In the genomic region with DNA sequence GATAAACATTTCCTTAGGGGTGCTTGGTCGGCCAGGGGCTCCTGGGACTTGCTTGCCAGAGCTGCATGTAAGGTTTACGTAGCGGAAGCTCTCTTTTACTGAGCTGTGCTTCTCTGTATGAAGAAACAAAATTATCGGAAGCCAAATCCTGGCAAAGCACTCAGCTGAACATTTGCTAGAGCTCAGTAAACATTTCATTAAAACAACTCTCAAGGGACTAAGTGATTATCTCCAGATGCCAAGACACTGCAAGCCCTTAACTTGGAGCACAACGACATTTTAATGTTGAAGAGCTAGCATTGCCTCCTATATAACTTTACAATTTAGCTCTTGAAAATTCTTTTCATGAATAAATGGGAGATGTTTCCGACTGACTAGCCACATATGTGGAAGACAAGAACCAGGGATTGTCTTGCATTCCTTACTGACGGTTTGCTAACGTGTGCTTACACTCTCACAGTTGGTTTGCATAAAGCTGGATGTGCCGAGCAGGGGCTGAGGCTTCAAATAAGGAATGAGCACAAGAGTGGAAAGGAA, we compare ENCODE assay signal across 11 cellular contexts. TPM values are rescaled to one million over a fixed set of nuclear protein-coding genes. Genes with fewer than 3 reads are reported as not detected.
DNase-seq lines count a peak whose midpoint lies in the region; ATAC-seq, FAIRE-seq and TF ChIP-seq lines count a peak whose summit lies in the region.
"Had no signal": no experiment of that assay in that cellular context is flagged by ENCODE, and none has a peak within 500 bp of the region (broad histone marks: within the 10 kb centered on the region; RNA-seq: fewer than 3 reads in every experiment).

No MANE protein-coding gene starts in this region.

- H2BK15ac ChIP-seq in neuronal stem cell (ENCODE audit: low read length), result no peak overlapping the region

- H3K4me1 Mint-ChIP-seq in activated T-cell treated with anti-CD3 and anti-CD28 coated beads, Interleukin-2, amount 50 U/mL, for 4 hours (ENCODE audit: low read depth), result no peaks in the 10 kb centered on the region
- H3K4me1 Mint-ChIP-seq: stimulated activated memory B cell treated with anti-CD40 and anti-IgM and Interleukin-4, amounts not matched to agents 10 μg/mL and 1 μg/mL and 100 μg/mL, for 72 hours had no signal

- no peak overlapping the region for H3K23ac ChIP-seq in neuronal stem cell (ENCODE audit: low read depth, low read length, poor library complexity)

- H3K4me3 Mint-ChIP-seq in activated T-cell treated with anti-CD3 and anti-CD28 coated beads, Interleukin-2, amount 50 U/mL, for 4 hours, result no peak overlapping the region
- H3K4me3 Mint-ChIP-seq: stimulated activated memory B cell treated with anti-CD40 and anti-IgM and Interleukin-4, amounts not matched to agents 10 μg/mL and 1 μg/mL and 100 μg/mL, for 72 hours had no signal

- H4K20me1 ChIP-seq in Karpas-422 (ENCODE audit: insufficient read depth, low read depth, low read length), result no peaks in the 10 kb centered on the region

- H3K14ac ChIP-seq in neuronal stem cell (ENCODE audit: low read length), result no peak overlapping the region

- WGBS in neuronal stem cell (ENCODE audit: extremely low coverage in 2 of 2, insufficient read length in 2 of 2, insufficient replicate concordance in 1 of 2), 2 donors, result no CpG with 5 or more reads among the region's 9 CpGs

- H3K4me3 ChIP-seq in fibroblast of villous mesenchyme (ENCODE audit: low read depth, low read length) (no peak overlapping the region), neuronal stem cell (ENCODE audit: low read length in 2 of 2) (no peak overlapping the region), Karpas-422 (ENCODE audit: low read length) (no peak overlapping the region)
- H3K4me3 ChIP-seq in effector memory CD4-positive, alpha-beta T cell (ENCODE audit: insufficient read depth, low read depth, low read length, poor library complexity, severe bottlenecking), result no peak overlapping the region

- H3K36me3 ChIP-seq in neuronal stem cell (replicated peaks in 1 of 2; ENCODE audit: control insufficient read depth in 2 of 2, insufficient read depth in 2 of 2, low read length in 2 of 2), result no peaks in the 10 kb centered on the region
- no peaks in the 10 kb centered on the region for H3K36me3 ChIP-seq in Karpas-422 (ENCODE audit: insufficient read depth, low read length)
- H3K36me3 ChIP-seq in effector memory CD4-positive, alpha-beta T cell (ENCODE audit: control insufficient read depth, insufficient read depth, low read length), result no peaks in the 10 kb centered on the region

- H2AK5ac ChIP-seq in neuronal stem cell (ENCODE audit: low read depth, low read length), result no peak overlapping the region

- TF ChIP-seq CTCF in D721Med (IDR thresholded peaks at IDR 0.05; ENCODE audit: insufficient read depth, missing control alignments), result no peak
- no peak for TF ChIP-seq CTCF in fibroblast of villous mesenchyme (IDR thresholded peaks at IDR 0.05; ENCODE audit: insufficient read depth, low read depth, low read length)

- H3K9me3 Mint-ChIP-seq in activated T-cell treated with anti-CD3 and anti-CD28 coated beads, Interleukin-2, amount 50 U/mL, for 4 hours, result no peaks in the 10 kb centered on the region
- H3K9me3 Mint-ChIP-seq: stimulated activated memory B cell treated with anti-CD40 and anti-IgM and Interleukin-4, amounts not matched to agents 10 μg/mL and 1 μg/mL and 100 μg/mL, for 72 hours had no signal

- no peaks in the 10 kb centered on the region for H3K9me2 ChIP-seq in Karpas-422 (replicated peaks; ENCODE audit: insufficient read depth, low read length)

- H2AFZ ChIP-seq in neuronal stem cell (ENCODE audit: low read length) (peak overlapping the region; percentile 39), Karpas-422 (ENCODE audit: low read length) (no peak overlapping the region)

- H4K91ac ChIP-seq in neuronal stem cell (ENCODE audit: low read depth, low read length, poor library complexity), result no peak overlapping the region

- no peak overlapping the region for H3K18ac ChIP-seq in neuronal stem cell (ENCODE audit: low read length)

- H4K8ac ChIP-seq in neuronal stem cell (ENCODE audit: low read depth, low read length), result no peak overlapping the region

- H3K4me2 ChIP-seq in neuronal stem cell (ENCODE audit: insufficient read depth, low read length, poor library complexity, severe bottlenecking) (no peak overlapping the region), Karpas-422 (ENCODE audit: low read depth, low read length, poor library complexity, severe bottlenecking) (no peak overlapping the region)

- DNase-seq in D721Med (ENCODE audit: insufficient read length, low spot score) (peak; percentile 33), NCI-H446 (lab: John Stamatoyannopoulos, UW) (peak; percentile 51 to 86), fibroblast of villous mesenchyme (ENCODE audit: low read depth) (peak; percentile 92), neuronal stem cell (ENCODE audit: low spot score) (no peak), Karpas-422 (no peak), DMS53 treated with DMSO at 0.1 percent for 48 hours (lab: John Stamatoyannopoulos, UW; ENCODE audit: unreplicated experiment) (no peak)
- no peak for DNase-seq in effector memory CD4-positive, alpha-beta T cell
- no peak for DNase-seq in activated T-cell treated with anti-CD3 and anti-CD28 coated beads, Interleukin-2, amount 50 U/mL, for 4 hours
- DNase-seq: COR-L47, NCI-H2081 had no signal

- peak; percentile 44 for FAIRE-seq in D721Med (lab: Jason Lieb, UNC)

- no peaks in the 10 kb centered on the region for H3K79me1 ChIP-seq in neuronal stem cell (ENCODE audit: low read depth, low read length)

- ATAC-seq in activated T-cell treated with anti-CD3 and anti-CD28 coated beads, Interleukin-2, amount 50 U/mL, for 4 hours, result no peak
- ATAC-seq: stimulated activated memory B cell treated with anti-CD40 and anti-IgM and Interleukin-4, amounts not matched to agents 10 μg/mL and 1 μg/mL and 100 μg/mL, for 72 hours had no signal

- H3K36me3 Mint-ChIP-seq in activated T-cell treated with anti-CD3 and anti-CD28 coated beads, Interleukin-2, amount 50 U/mL, for 4 hours (ENCODE audit: insufficient read depth), result no peaks in the 10 kb centered on the region
- H3K36me3 Mint-ChIP-seq: stimulated activated memory B cell treated with anti-CD40 and anti-IgM and Interleukin-4, amounts not matched to agents 10 μg/mL and 1 μg/mL and 100 μg/mL, for 72 hours had no signal

- no peak overlapping the region for H2BK120ac ChIP-seq in neuronal stem cell (ENCODE audit: low read depth, low read length)

- no peak overlapping the region for H2BK12ac ChIP-seq in neuronal stem cell (ENCODE audit: low read length)

- no peaks in the 10 kb centered on the region for H3K79me2 ChIP-seq in Karpas-422 (ENCODE audit: low read length)

- peaks cover 6 to 18% of the 10 kb centered on the region in 2 donors for H3K4me1 ChIP-seq in neuronal stem cell (ENCODE audit: control insufficient read depth in 2 of 2, insufficient read depth in 1 of 2, low read depth in 1 of 2, low read length in 2 of 2)
- H3K4me1 ChIP-seq in Karpas-422 (ENCODE audit: low read length), result no peaks in the 10 kb centered on the region
- no peaks in the 10 kb centered on the region for H3K4me1 ChIP-seq in effector memory CD4-positive, alpha-beta T cell (ENCODE audit: control insufficient read depth, insufficient read depth, low read length, poor library complexity, severe bottlenecking)

- H3K27me3 Mint-ChIP-seq in activated T-cell treated with anti-CD3 and anti-CD28 coated beads, Interleukin-2, amount 50 U/mL, for 4 hours (ENCODE audit: low read depth), result no peaks in the 10 kb centered on the region
- H3K27me3 Mint-ChIP-seq: stimulated activated memory B cell treated with anti-CD40 and anti-IgM and Interleukin-4, amounts not matched to agents 10 μg/mL and 1 μg/mL and 100 μg/mL, for 72 hours had no signal

- no peaks in the 10 kb centered on the region for H3K9me3 ChIP-seq in neuronal stem cell (replicated peaks in 1 of 2; ENCODE audit: control insufficient read depth in 2 of 2, insufficient read depth in 1 of 2, low read depth in 1 of 2, low read length in 2 of 2)
- H3K9me3 ChIP-seq in Karpas-422 (ENCODE audit: low read length), result no peaks in the 10 kb centered on the region
- no peaks in the 10 kb centered on the region for H3K9me3 ChIP-seq in effector memory CD4-positive, alpha-beta T cell (ENCODE audit: control insufficient read depth, low read length)

- H3K27ac ChIP-seq in neuronal stem cell (replicated peaks; ENCODE audit: low read length) (no peak overlapping the region), Karpas-422 (ENCODE audit: low read length) (no peak overlapping the region)
- no peak overlapping the region for H3K27ac ChIP-seq in effector memory CD4-positive, alpha-beta T cell (ENCODE audit: insufficient read depth, low read length, poor library complexity, severe bottlenecking)

- H3K27me3 ChIP-seq in neuronal stem cell (ENCODE audit: control insufficient read depth in 3 of 3, insufficient read depth in 3 of 3, low read depth in 1 of 3, low read length in 3 of 3), result peaks cover 0 to 12% (median 0%) of the 10 kb centered on the region in 3 experiments
- H3K27me3 ChIP-seq in Karpas-422 (ENCODE audit: low read length), result no peaks in the 10 kb centered on the region
- H3K27me3 ChIP-seq in effector memory CD4-positive, alpha-beta T cell (replicated peaks; ENCODE audit: control insufficient read depth, insufficient read depth, low read length, poor library complexity, severe bottlenecking), result no peaks in the 10 kb centered on the region

- H2BK5ac ChIP-seq in neuronal stem cell (ENCODE audit: low read length), result no peak overlapping the region

- no peak overlapping the region for H3K4ac ChIP-seq in neuronal stem cell (ENCODE audit: low read length)

- H3K9ac ChIP-seq in neuronal stem cell (ENCODE audit: low read depth, low read length, poor library complexity) (no peak overlapping the region), Karpas-422 (ENCODE audit: low read length) (no peak overlapping the region)

RNA-seq across cellular contexts. Expression of a gene that starts 43.3 kb away (rescaled TPM):
- 0.97 and 1.3 TPM in 2 replicates for total RNA-seq in fibroblast of villous mesenchyme
- 5.7 TPM for polyA plus RNA-seq in neuronal stem cell (2013, experiment 1 of 2)
- 6.0 TPM for polyA plus RNA-seq in neuronal stem cell (2013, experiment 2 of 2)
- total RNA-seq in Karpas-422 (2014; rRNA removed; shearing (Covaris generic); ENCODE audit: low replicate concordance), result 6.8 TPM in 1 of 2 replicates, not detected in the other
- total RNA-seq in activated T-cell treated with anti-CD3 and anti-CD28 coated beads, Interleukin-2, amount 50 U/mL, for 4 hours, result under 1 TPM; 0.20 to 0.41 (median 0.26) TPM

RNA-seq across cellular contexts. Expression of a gene that starts 44.3 kb away (rescaled TPM):
- 10.8 and 20.9 TPM in 2 replicates for total RNA-seq in fibroblast of villous mesenchyme
- 5.7 TPM for polyA plus RNA-seq in neuronal stem cell (2013, experiment 1 of 2)
- polyA plus RNA-seq in neuronal stem cell (2013, experiment 2 of 2), result 5.6 TPM
- not detected in 2 replicates for total RNA-seq in Karpas-422 (2014; rRNA removed; shearing (Covaris generic); ENCODE audit: low replicate concordance)
- 1 to 10 TPM; 1.9 to 2.4 (median 2.0) TPM for total RNA-seq in activated T-cell treated with anti-CD3 and anti-CD28 coated beads, Interleukin-2, amount 50 U/mL, for 4 hours

Comparison
In these comparisons a context has a peak if more than half of its experiments do, and no peak if none do; other contexts are left out.
1. DNase-seq: peak in D721Med (single experiment), NCI-H446 (2 of 2) and fibroblast of villous mesenchyme (single experiment); none in neuronal stem cell (single experiment), Karpas-422 (single experiment), effector memory CD4-positive, alpha-beta T cell (0 of 3), activated T-cell treated with anti-CD3 and anti-CD28 coated beads, Interleukin-2, amount 50 U/mL, for 4 hours (single experiment) and DMS53 treated with DMSO at 0.1 percent for 48 hours (single experiment).